ENCODE assay signal across 1 cellular context in genomic region chr7:142795339-142795863, GRCh38.
TF ChIP-seq lines count a peak whose summit lies in the region.

No MANE protein-coding gene starts in this region.

TF ChIP-seq in HepG2, 621 proteins besides CTCF, POLR2A, EP300 and RAD21:
- TF ChIP-seq ETV5 (CRISPR knock-in tag; IDR thresholded peaks at IDR 0.05; ENCODE audit: borderline replicate concordance) (no peak), NR2F2 (IDR thresholded peaks at IDR 0.05; ENCODE audit: borderline replicate concordance, low read depth) (no peak), YEATS4 (CRISPR knock-in tag; IDR thresholded peaks at IDR 0.05; ENCODE audit: borderline replicate concordance) (no peak), ZNF572 (CRISPR knock-in tag; IDR thresholded peaks at IDR 0.05) (no peak), ZNF20 (CRISPR knock-in tag; IDR thresholded peaks at IDR 0.05) (no peak), ZNF761 (CRISPR knock-in tag; conservative IDR thresholded peaks at IDR 0.05) (no peak), ZNF7 (CRISPR knock-in tag; IDR thresholded peaks at IDR 0.05) (no peak), ZFP90 (CRISPR knock-in tag; IDR thresholded peaks at IDR 0.05; ENCODE audit: borderline replicate concordance) (no peak), ADNP (CRISPR knock-in tag; IDR thresholded peaks at IDR 0.05) (no peak), THAP11 (CRISPR knock-in tag; IDR thresholded peaks at IDR 0.05) (no peak), ZNF12 (CRISPR knock-in tag; IDR thresholded peaks at IDR 0.05) (no peak), THYN1 (CRISPR knock-in tag; IDR thresholded peaks at IDR 0.05; ENCODE audit: borderline replicate concordance, low read depth) (no peak), EHMT2 (IDR thresholded peaks at IDR 0.05; ENCODE audit: borderline replicate concordance, low read depth, low read length) (no peak)
- TF ChIP-seq, protein P1, sequence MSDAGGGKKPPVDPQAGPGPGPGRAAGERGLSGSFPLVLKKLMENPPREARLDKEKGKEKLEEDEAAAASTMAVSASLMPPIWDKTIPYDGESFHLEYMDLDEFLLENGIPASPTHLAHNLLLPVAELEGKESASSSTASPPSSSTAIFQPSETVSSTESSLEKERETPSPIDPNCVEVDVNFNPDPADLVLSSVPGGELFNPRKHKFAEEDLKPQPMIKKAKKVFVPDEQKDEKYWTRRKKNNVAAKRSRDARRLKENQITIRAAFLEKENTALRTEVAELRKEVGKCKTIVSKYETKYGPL (CRISPR knock-in tag; IDR thresholded peaks at IDR 0.05), result no peak
- TF ChIP-seq, protein P2, sequence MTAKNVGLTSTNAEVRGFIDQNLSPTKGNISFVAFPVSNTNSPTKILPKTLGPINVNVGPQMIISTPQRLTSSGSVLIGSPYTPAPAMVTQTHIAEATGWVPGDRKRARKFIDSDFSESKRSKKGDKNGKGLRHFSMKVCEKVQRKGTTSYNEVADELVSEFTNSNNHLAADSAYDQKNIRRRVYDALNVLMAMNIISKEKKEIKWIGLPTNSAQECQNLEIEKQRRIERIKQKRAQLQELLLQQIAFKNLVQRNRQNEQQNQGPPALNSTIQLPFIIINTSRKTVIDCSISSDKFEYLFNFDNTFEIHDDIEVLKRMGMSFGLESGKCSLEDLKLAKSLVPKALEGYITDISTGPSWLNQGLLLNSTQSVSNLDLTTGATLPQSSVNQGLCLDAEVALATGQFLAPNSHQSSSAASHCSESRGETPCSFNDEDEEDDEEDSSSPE (CRISPR knock-in tag; IDR thresholded peaks at IDR 0.05), result no peak
- TF ChIP-seq, protein P3, sequence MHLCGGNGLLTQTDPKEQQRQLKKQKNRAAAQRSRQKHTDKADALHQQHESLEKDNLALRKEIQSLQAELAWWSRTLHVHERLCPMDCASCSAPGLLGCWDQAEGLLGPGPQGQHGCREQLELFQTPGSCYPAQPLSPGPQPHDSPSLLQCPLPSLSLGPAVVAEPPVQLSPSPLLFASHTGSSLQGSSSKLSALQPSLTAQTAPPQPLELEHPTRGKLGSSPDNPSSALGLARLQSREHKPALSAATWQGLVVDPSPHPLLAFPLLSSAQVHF (CRISPR knock-in tag; IDR thresholded peaks at IDR 0.05), result no peak
- TF ChIP-seq, protein P4, sequence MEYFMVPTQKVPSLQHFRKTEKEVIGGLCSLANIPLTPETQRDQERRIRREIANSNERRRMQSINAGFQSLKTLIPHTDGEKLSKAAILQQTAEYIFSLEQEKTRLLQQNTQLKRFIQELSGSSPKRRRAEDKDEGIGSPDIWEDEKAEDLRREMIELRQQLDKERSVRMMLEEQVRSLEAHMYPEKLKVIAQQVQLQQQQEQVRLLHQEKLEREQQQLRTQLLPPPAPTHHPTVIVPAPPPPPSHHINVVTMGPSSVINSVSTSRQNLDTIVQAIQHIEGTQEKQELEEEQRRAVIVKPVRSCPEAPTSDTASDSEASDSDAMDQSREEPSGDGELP (IDR thresholded peaks at IDR 0.05; ENCODE audit: borderline replicate concordance, low read depth), result no peak
